Comparison of ENCODE assay signal across 7 cellular contexts in genomic region chr4:2260336-2261109, GRCh38. TPM values are rescaled to one million over a fixed set of nuclear protein-coding genes. Genes with fewer than 3 reads are reported as not detected.
A peak's percentile ranks its signal among the peaks of the same experiment; 100 is the strongest.
DNase-seq lines count a peak whose midpoint lies in the region; ATAC-seq, FAIRE-seq and TF ChIP-seq lines count a peak whose summit lies in the region.

No MANE protein-coding gene starts in this region.

- peak overlapping the region; percentile 87 for H3K4me2 ChIP-seq in Loucy (ENCODE audit: low read depth, low read length, poor library complexity, severe bottlenecking)
- H3K4me2 ChIP-seq in K562 (ENCODE audit: insufficient read depth, low read length) = peak overlapping the region; percentile 77

- FAIRE-seq in K562 (lab: Jason Lieb, UNC) = peak; percentile 46

- H3K9me3 ChIP-seq in Loucy (ENCODE audit: insufficient read depth, low read depth, low read length) (no peaks in the 10 kb centered on the region), K562 (replicated peaks; ENCODE audit: control insufficient read depth, insufficient read depth, low read depth, low read length) (no peaks in the 10 kb centered on the region), suprapubic skin (no peaks in the 10 kb centered on the region)

- intact Hi-C loops in K562 (cut with micrococcal nuclease) = loop anchor here (5.0 kb wide), 1 partner anchor 157 kb away; the partner anchor contains the start of genes CFAP99 and ZFYVE28

- TF ChIP-seq CTCF in Loucy (conservative IDR thresholded peaks at IDR 0.05; ENCODE audit: low read length) (no peak), K562 (IDR thresholded peaks at IDR 0.05 in 2 of 3, conservative IDR thresholded peaks at IDR 0.05 in 1 of 3; ENCODE audit: insufficient read depth in 2 of 3, low read depth in 1 of 3, low read length in 3 of 3) (no peak), suprapubic skin (IDR thresholded peaks at IDR 0.05) (no peak)

- DNase-seq in K562 (ENCODE audit: extremely low read depth in 1 of 4, low spot score in 3 of 4) = no peak
- DNase-seq in suprapubic skin (ENCODE audit: low spot score in 2 of 2) = peak; percentile 75 to 82
- no peak for DNase-seq in NCI-H2029 (lab: John Stamatoyannopoulos, UW)
- no peak for DNase-seq in iPS-NIHi11 (ENCODE audit: low spot score)

- TSS peak; percentile 51 for BruUV-seq in K562 (replicated peaks; lab: Mats Ljungman, UMichigan)

- TF ChIP-seq EP300 in K562 (IDR thresholded peaks at IDR 0.05; ENCODE audit: low read length) = no peak
- no peak for TF ChIP-seq EP300 in suprapubic skin (IDR thresholded peaks at IDR 0.05)

- peak overlapping the region; percentile 50; the same call in 2 of the 3 replicates for H3K27ac ChIP-seq in K562 (ENCODE audit: extremely low read depth, low read depth, low read length)
- peak overlapping the region; percentile 89 for H3K27ac ChIP-seq in layer of hippocampus (ENCODE audit: low read depth, low read length)
- H3K27ac ChIP-seq in suprapubic skin = peak overlapping the region; percentile 91

- no peaks in the 10 kb centered on the region for H3K9me1 ChIP-seq in K562 (ENCODE audit: control insufficient read depth, insufficient read depth, low read length)

- 59% methylated on average over 16 of the region's 23 CpGs for WGBS in K562 (ENCODE audit: insufficient coverage, low coverage, missing lambda C conversion rate)
- WGBS in suprapubic skin = 7% methylated on average over 2 of the region's 23 CpGs

- in situ Hi-C loops in K562 (cut with MboI) = no loop called here

- ATAC-seq in K562 (no peak), GM21367 (IDR thresholded peaks at IDR 0.05; ENCODE audit: unreplicated experiment) (no peak)

- no peaks in the 10 kb centered on the region for H3K9me2 ChIP-seq in Loucy (replicated peaks; ENCODE audit: low read depth, low read length)

- H4K20me1 ChIP-seq in Loucy (ENCODE audit: insufficient read depth, low read length, poor library complexity, severe bottlenecking) (peaks cover 46% of the 10 kb centered on the region), K562 (replicated peaks; ENCODE audit: control insufficient read depth, insufficient read depth, low read length) (no peaks in the 10 kb centered on the region)

- H3K27me3 ChIP-seq in Loucy (ENCODE audit: insufficient read depth, low read length, poor library complexity, severe bottlenecking) (no peaks in the 10 kb centered on the region), K562 (ENCODE audit: control insufficient read depth in 2 of 2, insufficient read depth in 2 of 2, low read length in 2 of 2) (no peaks in the 10 kb centered on the region), layer of hippocampus (ENCODE audit: control insufficient read depth, insufficient read depth, low read length) (no peaks in the 10 kb centered on the region), suprapubic skin (no peaks in the 10 kb centered on the region)

- no peak for TF ChIP-seq POLR2A in K562 (conservative IDR thresholded peaks at IDR 0.05)
- TF ChIP-seq POLR2A in suprapubic skin (IDR thresholded peaks at IDR 0.05) = no peak

- CTCF ChIA-PET in K562 (lab: Yijun Ruan, JAX; ENCODE audit: low intra/inter-chr PET ratio) = no interaction called here

- H3K4me1 ChIP-seq in Loucy (ENCODE audit: insufficient read depth, low read length, poor library complexity, severe bottlenecking) (peaks cover 22% of the 10 kb centered on the region), K562 (replicated peaks in 1 of 2; ENCODE audit: control insufficient read depth in 2 of 2, insufficient read depth in 2 of 2, low read length in 2 of 2) (peaks cover 9 to 80% of the 10 kb centered on the region in 2 experiments; a peak in 4 of 5 replicates), suprapubic skin (peaks cover 69% of the 10 kb centered on the region)

- peak overlapping the region; percentile 92 for H3K4me3 ChIP-seq in Loucy (ENCODE audit: low read length, poor library complexity, severe bottlenecking)
- H3K4me3 ChIP-seq in K562 = peak overlapping the region; percentile 71
- H3K4me3 ChIP-seq in suprapubic skin = peak overlapping the region; percentile 93

- POLR2A ChIA-PET in K562 (lab: Yijun Ruan, JAX) = interaction anchor here (0.6 to 1.8 kb wide), 5 partner anchors 11 to 215 kb away, joined by 3 to 7 read pairs (median 3); no protein-coding TSS in a partner anchor

- H3F3A ChIP-seq in Loucy (ENCODE audit: low read depth) = no peaks in the 10 kb centered on the region

- H3K9ac ChIP-seq in Loucy (ENCODE audit: low read depth, low read length, poor library complexity, severe bottlenecking) = peak overlapping the region; percentile 79
- H3K9ac ChIP-seq in K562 (ENCODE audit: insufficient read depth in 1 of 2, low read depth in 2 of 2, low read length in 2 of 2) = peak overlapping the region; percentile 75 to 93; a peak in 3 of 4 replicates

- TF ChIP-seq RAD21 in K562 (CRISPR knock-in tag; conservative IDR thresholded peaks at IDR 0.05 in 1 of 2, IDR thresholded peaks at IDR 0.05 in 1 of 2) = no peak

- H2AFZ ChIP-seq in Loucy (ENCODE audit: low read length) = no peak overlapping the region
- peak overlapping the region; percentile 88; the same call in 1 of the 2 replicates for H2AFZ ChIP-seq in K562 (ENCODE audit: low read depth, low read length)

- H3K36me3 ChIP-seq in Loucy (ENCODE audit: insufficient read depth, low read length) (peaks cover 3% of the 10 kb centered on the region; the same call in 1 of the 2 replicates), K562 (ENCODE audit: control insufficient read depth, insufficient read depth, low read length) (no peaks in the 10 kb centered on the region), suprapubic skin (peaks cover 4% of the 10 kb centered on the region)

- H3K79me2 ChIP-seq in Loucy (ENCODE audit: insufficient read depth, low read length) = peaks cover 58% of the 10 kb centered on the region
- H3K79me2 ChIP-seq in K562 (ENCODE audit: control insufficient read depth, insufficient read depth, low read length) = peaks cover 5% of the 10 kb centered on the region; the same call in 1 of the 3 replicates

RNA-seq across cellular contexts. Expression of gene MXD4, which starts 1.4 kb away (rescaled TPM):
- 28.6 and 67.2 TPM in 2 replicates for total RNA-seq in K562 (2011; cell fraction: chromatin; rRNA removed; ENCODE audit: low replicate concordance)
- 27.8 and 29.2 TPM in 2 replicates for total RNA-seq in K562 (2011; cell fraction: nucleolus; rRNA removed)
- 20.9 and 26.7 TPM in 2 replicates for total RNA-seq in K562 (2011; cell fraction: nucleoplasm; rRNA removed)
- total RNA-seq in K562 (2014; rRNA removed) = 8.8 and 11.2 TPM in 2 replicates
- total RNA-seq in K562 (2014; rRNA removed; fragmentation: Illumina TruSeq; extraction: Trizol) = 1.3 and 1.7 TPM in 2 replicates
- 5.9 and 6.1 TPM in 2 replicates for total RNA-seq in K562 (2015; rRNA removed; fragmentation: Illumina TruSeq; extraction: Trizol)
- total RNA-seq in K562 (2021) = 13.5 and 14.0 TPM in 2 replicates
- polyA plus RNA-seq in K562 (2011; rRNA removed) = 9.1 and 14.4 TPM in 2 replicates
- polyA plus RNA-seq in K562 (2011; cell fraction: cytosol; rRNA removed) = 10.3 and 17.4 TPM in 2 replicates
- polyA plus RNA-seq in K562 (2011; cell fraction: nucleus; rRNA removed) = 49.5 and 56.9 TPM in 2 replicates
- 9.3 and 17.8 TPM in 2 replicates for polyA plus RNA-seq in K562 (2012)
- 4.4 and 7.0 TPM in 2 replicates for polyA plus RNA-seq in K562 (2014; fragmentation: Illumina TruSeq; extraction: Trizol)
- under 1 TPM; 0.06 to 0.29 TPM for polyA plus RNA-seq in K562 (2014; fragmentation: Nextera tagmentation; extraction: Ambion mirVana)
- polyA plus RNA-seq in K562 (2014; rRNA removed) = 8.9 and 10.2 TPM in 2 replicates
- 3.4 and 3.6 TPM in 2 replicates for polyA minus RNA-seq in K562 (2011; rRNA and poly(A)+ RNA removed)
- 4.6 and 8.3 TPM in 2 replicates for polyA minus RNA-seq in K562 (2011; cell fraction: cytosol; rRNA and poly(A)+ RNA removed)
- 13.1 and 22.0 TPM in 2 replicates for polyA minus RNA-seq in K562 (2011; cell fraction: nucleus; rRNA and poly(A)+ RNA removed)
- total RNA-seq in suprapubic skin = 10 to 100 TPM; 52.8 to 76.8 (median 63.3) TPM

RNA-seq across cellular contexts. Expression of gene HAUS3, which starts 18.6 kb away (rescaled TPM):
- 10.9 and 54.8 TPM in 2 replicates for total RNA-seq in K562 (2011; cell fraction: chromatin; rRNA removed; ENCODE audit: low replicate concordance)
- 8.7 and 12.0 TPM in 2 replicates for total RNA-seq in K562 (2011; cell fraction: nucleolus; rRNA removed)
- total RNA-seq in K562 (2011; cell fraction: nucleoplasm; rRNA removed) = 17.7 and 23.4 TPM in 2 replicates
- total RNA-seq in K562 (2014; rRNA removed) (14.9 and 15.8 TPM in 2 replicates), K562 (2014; rRNA removed; fragmentation: Illumina TruSeq; extraction: Trizol) (25.7 and 29.2 TPM in 2 replicates), K562 (2015; rRNA removed; fragmentation: Illumina TruSeq; extraction: Trizol) (20.1 and 22.3 TPM in 2 replicates), K562 (2021) (19.8 and 20.0 TPM in 2 replicates), suprapubic skin (10 to 100 TPM in 3 of 4 donors, 1 to 10 TPM in 1; 7.6 to 17.9 (median 11.8) TPM)
- polyA plus RNA-seq in K562 (2011; rRNA removed) (15.3 and 21.5 TPM in 2 replicates), K562 (2014; fragmentation: Illumina TruSeq; extraction: Trizol) (18.7 and 22.3 TPM in 2 replicates), K562 (2014; fragmentation: Nextera tagmentation; extraction: Ambion mirVana) (1 to 10 TPM; 8.9 to 9.6 TPM), K562 (2014; rRNA removed) (22.8 and 25.0 TPM in 2 replicates)
- polyA plus RNA-seq in K562 (2011; cell fraction: cytosol; rRNA removed) = 6.7 and 9.4 TPM in 2 replicates
- 15.3 and 17.4 TPM in 2 replicates for polyA plus RNA-seq in K562 (2011; cell fraction: nucleus; rRNA removed)
- 15.3 and 16.2 TPM in 2 replicates for polyA plus RNA-seq in K562 (2012)
- polyA minus RNA-seq in K562 (2011; rRNA and poly(A)+ RNA removed) = 12.1 and 15.7 TPM in 2 replicates
- polyA minus RNA-seq in K562 (2011; cell fraction: cytosol; rRNA and poly(A)+ RNA removed) = 5.9 and 8.2 TPM in 2 replicates
- 8.5 and 14.3 TPM in 2 replicates for polyA minus RNA-seq in K562 (2011; cell fraction: nucleus; rRNA and poly(A)+ RNA removed)

RNA-seq across cellular contexts. Expression of gene POLN, which starts 18.6 kb away (rescaled TPM):
- 3.2 and 4.6 TPM in 2 replicates for total RNA-seq in K562 (2011; cell fraction: chromatin; rRNA removed; ENCODE audit: low replicate concordance)
- total RNA-seq in K562 (2011; cell fraction: nucleolus; rRNA removed) = 0.33 and 0.39 TPM in 2 replicates
- total RNA-seq in K562 (2011; cell fraction: nucleoplasm; rRNA removed) = 0.37 and 1.5 TPM in 2 replicates
- 0.09 and 0.16 TPM in 2 replicates for total RNA-seq in K562 (2014; rRNA removed)
- total RNA-seq in K562 (2014; rRNA removed; fragmentation: Illumina TruSeq; extraction: Trizol) = 0.47 and 0.70 TPM in 2 replicates
- total RNA-seq in K562 (2015; rRNA removed; fragmentation: Illumina TruSeq; extraction: Trizol) = 0.72 and 0.91 TPM in 2 replicates
- total RNA-seq in K562 (2021) = 0.45 and 0.58 TPM in 2 replicates
- 0.54 and 0.70 TPM in 2 replicates for polyA plus RNA-seq in K562 (2011; rRNA removed)
- polyA plus RNA-seq in K562 (2011; cell fraction: cytosol; rRNA removed) = 0.12 and 0.25 TPM in 2 replicates
- polyA plus RNA-seq in K562 (2011; cell fraction: nucleus; rRNA removed) = 0.40 and 1.5 TPM in 2 replicates
- 0.33 and 1.5 TPM in 2 replicates for polyA plus RNA-seq in K562 (2012)
- 0.15 and 0.33 TPM in 2 replicates for polyA plus RNA-seq in K562 (2014; fragmentation: Illumina TruSeq; extraction: Trizol)
- under 1 TPM; 0.08 to 0.25 TPM for polyA plus RNA-seq in K562 (2014; fragmentation: Nextera tagmentation; extraction: Ambion mirVana)
- 0.32 and 0.46 TPM in 2 replicates for polyA plus RNA-seq in K562 (2014; rRNA removed)
- polyA minus RNA-seq in K562 (2011; rRNA and poly(A)+ RNA removed) = 1.2 and 2.1 TPM in 2 replicates
- polyA minus RNA-seq in K562 (2011; cell fraction: cytosol; rRNA and poly(A)+ RNA removed) = 0.73 TPM in 1 of 2 replicates, not detected in the other
- polyA minus RNA-seq in K562 (2011; cell fraction: nucleus; rRNA and poly(A)+ RNA removed) = 0.40 and 0.56 TPM in 2 replicates
- 1 to 10 TPM in 2 of 4 donors, under 1 TPM in 2; 0.91 to 8.0 (median 1.2) TPM for total RNA-seq in suprapubic skin

Comparison
In these comparisons a context has a peak if more than half of its experiments do, and no peak if none do; other contexts are left out.
1. DNase-seq: peak in suprapubic skin (2 of 2); none in K562 (0 of 4), NCI-H2029 (single experiment) and iPS-NIHi11 (single experiment).
2. Peak in every context shown above with its lines, with median percentiles within 50 percentile points of each other: H3K4me3 ChIP-seq and H3K27ac ChIP-seq.